ENCODE assay signal across 9 cellular contexts in the genomic region with DNA sequence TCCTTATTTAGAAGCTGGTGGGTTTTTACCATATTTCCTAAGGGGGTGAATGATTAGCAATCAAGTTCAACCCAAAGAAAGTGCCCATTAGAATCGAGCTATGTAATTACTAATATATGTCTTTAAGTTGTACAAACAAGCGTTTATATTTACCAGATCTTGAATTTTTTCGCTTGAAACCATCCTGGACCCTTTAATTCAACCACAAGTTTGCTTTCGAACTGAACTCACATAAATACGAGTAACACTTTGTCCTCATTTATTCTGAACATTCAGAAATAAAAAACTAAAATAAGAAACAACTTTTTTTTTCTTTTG. TPM values are rescaled to one million over a fixed set of nuclear protein-coding genes. Genes with fewer than 3 reads are reported as not detected.
A peak's percentile ranks its signal among the peaks of the same experiment; 100 is the strongest.
DNase-seq lines count a peak whose midpoint lies in the region; ATAC-seq, FAIRE-seq and TF ChIP-seq lines count a peak whose summit lies in the region.
"Had no signal": no experiment of that assay in that cellular context is flagged by ENCODE, and none has a peak within 500 bp of the region (broad histone marks: within the 10 kb centered on the region; RNA-seq: fewer than 3 reads in every experiment).

No MANE protein-coding gene starts in this region.

- POLR2A ChIA-PET in CD8-positive, alpha-beta memory T cell (lab: Charles Lee), result interaction anchor here (1.1 kb wide), 1 partner anchor 10 kb away, joined by 3 read pairs; no protein-coding TSS in a partner anchor

- no peak overlapping the region for H3K4ac ChIP-seq in trophoblast cell (ENCODE audit: low read depth, low read length)

- H2BK5ac ChIP-seq in trophoblast cell (ENCODE audit: low read depth, low read length, poor library complexity), result no peak overlapping the region

- H3K27me3 Mint-ChIP-seq in CD8-positive, alpha-beta memory T cell, result no peaks in the 10 kb centered on the region
- H3K27me3 Mint-ChIP-seq in endodermal cell (ENCODE audit: insufficient read depth), result peaks cover 1% of the 10 kb centered on the region

- DNase-seq in CD8-positive, alpha-beta memory T cell, result no peak
- DNase-seq in endodermal cell (no peak), trophoblast cell (no peak), inferior parietal cortex (ENCODE audit: extremely low spot score) (no peak), frontal cortex (ENCODE audit: low spot score in 2 of 2) (no peak), Kasumi-1 (lab: John Stamatoyannopoulos, UW) (no peak)
- DNase-seq: NCI-H446 treated with DMSO at 0.1 percent for 48 hours had no signal

- H3K79me2 ChIP-seq in OCI-LY3 (ENCODE audit: low read length) (peaks cover 67% of the 10 kb centered on the region), trophoblast cell (ENCODE audit: control insufficient read depth, insufficient read depth, low read length, poor library complexity) (peaks cover 5% of the 10 kb centered on the region)

- CTCF ChIA-PET in CD8-positive, alpha-beta memory T cell (lab: Charles Lee), result interaction anchor here (1.1 kb wide), 2 partner anchors 11 to 285 kb away, joined by 4 read pairs; partner anchors contain the start of gene ADAM22

- H4K12ac ChIP-seq in trophoblast cell (ENCODE audit: low read depth, low read length), result no peak overlapping the region

- no peak overlapping the region for H3K23ac ChIP-seq in trophoblast cell (ENCODE audit: low read length)

- H3K4me1 ChIP-seq in CD8-positive, alpha-beta memory T cell (ENCODE audit: insufficient read depth, low read length), result peaks cover 26% of the 10 kb centered on the region
- H3K4me1 ChIP-seq in OCI-LY3 (ENCODE audit: low read length), result peaks cover 28% of the 10 kb centered on the region
- no peaks in the 10 kb centered on the region for H3K4me1 ChIP-seq in endodermal cell (ENCODE audit: control insufficient read depth, insufficient read depth, low read length)
- H3K4me1 ChIP-seq in trophoblast cell (ENCODE audit: control insufficient read depth in 1 of 2, insufficient read depth in 2 of 2, low read length in 2 of 2), result peaks cover 5% of the 10 kb centered on the region in 2 experiments

- H3K14ac ChIP-seq in trophoblast cell (ENCODE audit: low read length), result no peak overlapping the region

- H3K4me2 ChIP-seq in OCI-LY3 (ENCODE audit: low read length) (peak overlapping the region; percentile 94), trophoblast cell (ENCODE audit: low read length) (peak overlapping the region; percentile 61)

- no peak for ATAC-seq in HG03432 (IDR thresholded peaks at IDR 0.05; ENCODE audit: unreplicated experiment)

- peaks cover 5% of the 10 kb centered on the region for H3K79me1 ChIP-seq in trophoblast cell (ENCODE audit: low read length)

- no peak overlapping the region for H4K91ac ChIP-seq in trophoblast cell (ENCODE audit: low read depth, low read length)

- peaks cover 44% of the 10 kb centered on the region for H4K20me1 ChIP-seq in OCI-LY3 (ENCODE audit: insufficient read depth, low read length)

- H3K27ac Mint-ChIP-seq in CD8-positive, alpha-beta memory T cell, result peak overlapping the region; percentile 89 to 99 (median 94)
- no peak overlapping the region for H3K27ac Mint-ChIP-seq in endodermal cell

- FAIRE-seq in frontal cortex (lab: Jason Lieb, UNC), result no peak

- TF ChIP-seq CTCF in OCI-LY3 (IDR thresholded peaks at IDR 0.05; ENCODE audit: low read depth, low read length), result no peak
- no peak for TF ChIP-seq CTCF in endodermal cell (conservative IDR thresholded peaks at IDR 0.05)

- no peaks in the 10 kb centered on the region for H3K27me3 ChIP-seq in CD8-positive, alpha-beta memory T cell (ENCODE audit: insufficient read depth, low read length, poor library complexity, severe bottlenecking)
- H3K27me3 ChIP-seq in OCI-LY3 (ENCODE audit: low read depth, low read length) (no peaks in the 10 kb centered on the region), endodermal cell (ENCODE audit: control insufficient read depth, insufficient read depth, low read length, poor library complexity, severe bottlenecking) (no peaks in the 10 kb centered on the region), trophoblast cell (ENCODE audit: insufficient read depth, low read length) (no peaks in the 10 kb centered on the region)

- H2AK5ac ChIP-seq in trophoblast cell (ENCODE audit: low read length), result no peak overlapping the region

- H3K27ac ChIP-seq in CD8-positive, alpha-beta memory T cell (ENCODE audit: low read depth, low read length), result peak overlapping the region; percentile 73
- H3K27ac ChIP-seq in OCI-LY3 (ENCODE audit: low read length), result peak overlapping the region; percentile 99
- no peak overlapping the region for H3K27ac ChIP-seq in endodermal cell (ENCODE audit: low read depth, low read length)
- no peak overlapping the region for H3K27ac ChIP-seq in trophoblast cell (ENCODE audit: low read depth, low read length)

- H3K9me3 ChIP-seq in CD8-positive, alpha-beta memory T cell (ENCODE audit: low read length), result no peaks in the 10 kb centered on the region
- no peaks in the 10 kb centered on the region for H3K9me3 ChIP-seq in OCI-LY3 (ENCODE audit: insufficient read depth, low read length)
- H3K9me3 ChIP-seq in endodermal cell (ENCODE audit: control insufficient read depth, low read length), result no peaks in the 10 kb centered on the region
- H3K9me3 ChIP-seq in trophoblast cell (ENCODE audit: insufficient read depth, low read depth, low read length), result no peaks in the 10 kb centered on the region

- H3K4me3 Mint-ChIP-seq in CD8-positive, alpha-beta memory T cell, result peak overlapping the region; percentile 89 to 98 (median 94)
- peak overlapping the region; percentile 79 for H3K4me3 Mint-ChIP-seq in endodermal cell

- H2BK120ac ChIP-seq in trophoblast cell (ENCODE audit: insufficient read depth, low read length, poor library complexity), result no peak overlapping the region

- H3K4me1 Mint-ChIP-seq in CD8-positive, alpha-beta memory T cell, result peaks cover 39 to 62% (median 59%) of the 10 kb centered on the region in 3 donors
- peaks cover 29% of the 10 kb centered on the region for H3K4me1 Mint-ChIP-seq in endodermal cell

- H3K4me3 ChIP-seq in CD8-positive, alpha-beta memory T cell (ENCODE audit: low read length), result peak overlapping the region; percentile 87
- H3K4me3 ChIP-seq in OCI-LY3 (ENCODE audit: low read length) (peak overlapping the region; percentile 87), endodermal cell (ENCODE audit: low read length) (peak overlapping the region; percentile 91), trophoblast cell (ENCODE audit: low read depth, low read length) (no peak overlapping the region)

- peaks cover 0 to 42% (median 5%) of the 10 kb centered on the region in 3 donors for H3K36me3 Mint-ChIP-seq in CD8-positive, alpha-beta memory T cell
- H3K36me3 Mint-ChIP-seq in endodermal cell (ENCODE audit: low read depth), result peaks cover 23% of the 10 kb centered on the region

- H3K9me3 Mint-ChIP-seq in CD8-positive, alpha-beta memory T cell, result no peaks in the 10 kb centered on the region
- H3K9me3 Mint-ChIP-seq in endodermal cell, result no peaks in the 10 kb centered on the region

- H2AFZ ChIP-seq in OCI-LY3 (ENCODE audit: low read depth, low read length) (no peak overlapping the region), trophoblast cell (ENCODE audit: insufficient read depth, low read length, poor library complexity) (no peak overlapping the region)

- no peak overlapping the region for H3K18ac ChIP-seq in trophoblast cell (ENCODE audit: low read length)

- peak overlapping the region; percentile 94 for H3K9ac ChIP-seq in OCI-LY3 (ENCODE audit: low read length)
- peak overlapping the region; percentile 97 for H3K9ac ChIP-seq in endodermal cell (ENCODE audit: extremely low read depth, low read length, poor library complexity, severe bottlenecking)
- H3K9ac ChIP-seq in trophoblast cell (ENCODE audit: low read length), result no peak overlapping the region

- no peak overlapping the region for H4K8ac ChIP-seq in trophoblast cell (ENCODE audit: low read depth, low read length)

- no peak overlapping the region for H2BK12ac ChIP-seq in trophoblast cell (ENCODE audit: low read length)

- H3K36me3 ChIP-seq in CD8-positive, alpha-beta memory T cell (ENCODE audit: insufficient read depth, low read length), result peaks cover 5% of the 10 kb centered on the region
- H3K36me3 ChIP-seq in OCI-LY3 (replicated peaks; ENCODE audit: low read depth, low read length) (peaks cover 37% of the 10 kb centered on the region), endodermal cell (ENCODE audit: control insufficient read depth, insufficient read depth, low read length) (peaks cover 37% of the 10 kb centered on the region), trophoblast cell (ENCODE audit: control insufficient read depth in 1 of 2, insufficient read depth in 2 of 2, low read length in 2 of 2) (peaks cover 6 to 7% of the 10 kb centered on the region in 2 experiments)

- 77 to 78% methylated on average over 4 to 5 of the region's 5 CpGs for WGBS in endodermal cell (ENCODE audit: insufficient coverage in 1 of 2, insufficient read length in 1 of 2), 2 experiments
- WGBS in trophoblast cell (ENCODE audit: extremely low coverage, insufficient coverage, insufficient read length), result no CpG with 5 or more reads among the region's 5 CpGs

RNA-seq across cellular contexts. Expression of gene SRI, which starts 1.5 kb away (rescaled TPM):
- 100 to 1,000 TPM; 242 to 255 TPM for total RNA-seq in CD8-positive, alpha-beta memory T cell
- 278 TPM for polyA plus RNA-seq in CD8-positive, alpha-beta memory T cell
- total RNA-seq in endodermal cell (10 to 100 TPM; 89.9 to 94.7 TPM), frontal cortex (87.6 TPM)
- 156 TPM for polyA plus RNA-seq in endodermal cell (2013, experiment 1 of 2)
- polyA plus RNA-seq in endodermal cell (2013, experiment 2 of 2), result 129 TPM
- 82.4 and 82.5 TPM in 2 replicates for polyA plus RNA-seq in trophoblast cell (2013)

Comparison
In these comparisons a context has a peak if more than half of its experiments do, and no peak if none do; other contexts are left out.
1. H3K27ac ChIP-seq: peak in CD8-positive, alpha-beta memory T cell (single experiment) and OCI-LY3 (single experiment); none in endodermal cell (single experiment) and trophoblast cell (single experiment).